In genomic region chr6:36783603-36784378, GRCh38 we compare ENCODE assay signal across 20 cellular contexts. TPM values are rescaled to one million over a fixed set of nuclear protein-coding genes. Genes with fewer than 3 reads are reported as not detected.
"Had no signal": no experiment of that assay in that cellular context is flagged by ENCODE, and none has a peak within 500 bp of the region (broad histone marks: within the 10 kb centered on the region; RNA-seq: fewer than 3 reads in every experiment).

No MANE protein-coding gene starts in this region.

- H3K36me3 ChIP-seq: breast epithelium, esophagus muscularis mucosa, neutrophil, spleen, suprapubic skin, tibial nerve had no signal

- H3K4me1 ChIP-seq: breast epithelium had no signal

- DNase-seq: activated CD4-positive, alpha-beta T cell treated with anti-CD3 and anti-CD28 coated beads for 1 hour; activated CD4-positive, alpha-beta T cell treated with anti-CD3 and anti-CD28 coated beads, Interleukin-2, amount 10 ng/mL, durations not matched to agents 7 days and 5 days; activated CD8-positive, alpha-beta T cell treated with anti-CD3 and anti-CD28 coated beads for 36 hours; activated naive CD8-positive, alpha-beta T cell treated with anti-CD3 and anti-CD28 coated beads, Interleukin-2, amount 50 U/mL, for 24 hours; activated T-cell treated with anti-CD3 and anti-CD28 coated beads, Interleukin-2, amount 50 U/mL, for 48 hours; dermis blood vessel endothelial cell; effector CD4-positive, alpha-beta T cell; islet precursor cell; left cardiac atrium; natural killer cell; spleen; T-helper 2 cell had no signal

- H3K27ac ChIP-seq: breast epithelium, esophagus muscularis mucosa, neutrophil, spleen, suprapubic skin, tibial nerve had no signal

- H3K27me3 ChIP-seq: breast epithelium, suprapubic skin had no signal

- H3K4me3 ChIP-seq: breast epithelium, esophagus muscularis mucosa, spleen, suprapubic skin, tibial nerve had no signal

- FAIRE-seq: colon, frontal cortex had no signal

- H3K9me3 ChIP-seq: breast epithelium, esophagus muscularis mucosa, neutrophil, spleen, suprapubic skin, tibial nerve had no signal

RNA-seq across cellular contexts. Expression of gene CPNE5, which starts 55.5 kb away (rescaled TPM):
- total RNA-seq: osteocyte had no signal
